Comparison of ENCODE assay signal across 31 cellular contexts in genomic region chr19:58088521-58089052, GRCh38. TPM values are rescaled to one million over a fixed set of nuclear protein-coding genes. Genes with fewer than 3 reads are reported as not detected.
"Had no signal": no experiment of that assay in that cellular context is flagged by ENCODE, and none has a peak within 500 bp of the region (broad histone marks: within the 10 kb centered on the region; RNA-seq: fewer than 3 reads in every experiment).

No MANE protein-coding gene starts in this region.

- H3K27me3 Mint-ChIP-seq: naive thymus-derived CD8-positive, alpha-beta T cell; progenitor cell of endocrine pancreas; stimulated activated naive B cell treated with anti-CD40 and anti-IgM and Interleukin-4, amounts not matched to agents 10 μg/mL and 1 μg/mL and 100 μg/mL, for 72 hours had no signal

- H3K4me3 Mint-ChIP-seq: naive thymus-derived CD8-positive, alpha-beta T cell; nephron; neural crest cell; stimulated activated naive B cell treated with anti-CD40 and anti-IgM and Interleukin-4, amounts not matched to agents 10 μg/mL and 1 μg/mL and 100 μg/mL, for 72 hours had no signal

- H3K36me3 ChIP-seq: neutrophil had no signal

- DNase-seq: heart right ventricle; islet precursor cell; left ventricle myocardium inferior; lower lobe of right lung; mammary epithelial cell; mesenchymal stem cell; naive thymus-derived CD8-positive, alpha-beta T cell; occipital lobe; ovary; right lobe of liver; stimulated activated CD4-positive, alpha-beta T cell treated with anti-CD3 and anti-CD28 coated beads, Interleukin-15, amount 100 ng/mL, for 24 hours; stimulated activated CD4-positive, alpha-beta T cell treated with anti-CD3 and anti-CD28 coated beads, Interleukin-2, amount 100 ng/mL, for 24 hours; stimulated activated CD4-positive, alpha-beta T cell treated with anti-CD3 and anti-CD28 coated beads, Interleukin-4, amount 100 ng/mL, for 1 hour; stimulated activated naive B cell treated with anti-CD40 and anti-IgM and Interleukin-4, amounts not matched to agents 10 μg/mL and 1 μg/mL and 100 μg/mL, for 72 hours; stimulated activated naive CD8-positive, alpha-beta T cell treated with anti-CD3 and anti-CD28 coated beads, Interleukin-15, Interleukin-2, amounts not matched to agents 100 U/mL and 50 U/mL, for 24 hours; stomach; testis; thyroid gland; transverse colon had no signal

- H2AFZ ChIP-seq: hepatocyte had no signal

- H3K4me3 ChIP-seq: heart right ventricle, hepatocyte, left ventricle myocardium inferior, lower lobe of right lung, ovary, right atrium auricular region, right lobe of liver, smooth muscle cell, stomach, testis, thyroid gland, transverse colon, upper lobe of left lung had no signal

- H3K27ac Mint-ChIP-seq: naive thymus-derived CD8-positive, alpha-beta T cell; nephron; progenitor cell of endocrine pancreas; stimulated activated naive B cell treated with anti-CD40 and anti-IgM and Interleukin-4, amounts not matched to agents 10 μg/mL and 1 μg/mL and 100 μg/mL, for 72 hours had no signal

- H3K27ac ChIP-seq: heart right ventricle, hepatocyte, left ventricle myocardium inferior, lower lobe of right lung, neutrophil, ovary, right atrium auricular region, right lobe of liver, stomach, testis, thyroid gland, transverse colon, upper lobe of left lung had no signal

- H3K79me2 ChIP-seq: hepatocyte had no signal

- H3K4me1 Mint-ChIP-seq: nephron, neural crest cell had no signal

- H3K4me2 ChIP-seq: hepatocyte, smooth muscle cell had no signal

- H3K4me1 ChIP-seq: heart right ventricle, left ventricle myocardium inferior, lower lobe of right lung, right atrium auricular region, right lobe of liver, stomach, testis, thyroid gland, transverse colon, upper lobe of left lung had no signal

- H3K9me3 ChIP-seq: testis, thyroid gland had no signal

- H3K27me3 ChIP-seq: heart right ventricle, hepatocyte, neutrophil, ovary, right atrium auricular region, right lobe of liver, stomach, testis, thyroid gland, transverse colon, upper lobe of left lung had no signal

RNA-seq across cellular contexts. Expression of gene ZSCAN1, which starts 54.8 kb away (rescaled TPM):
- total RNA-seq: kidney epithelial cell; left ventricle myocardium inferior; lower lobe of right lung; mammary epithelial cell; naive thymus-derived CD8-positive, alpha-beta T cell; pulmonary artery endothelial cell; renal cortical epithelial cell; right atrium auricular region; right lobe of liver; skeletal muscle tissue; smooth muscle cell; transverse colon had no signal
